In the genomic region with DNA sequence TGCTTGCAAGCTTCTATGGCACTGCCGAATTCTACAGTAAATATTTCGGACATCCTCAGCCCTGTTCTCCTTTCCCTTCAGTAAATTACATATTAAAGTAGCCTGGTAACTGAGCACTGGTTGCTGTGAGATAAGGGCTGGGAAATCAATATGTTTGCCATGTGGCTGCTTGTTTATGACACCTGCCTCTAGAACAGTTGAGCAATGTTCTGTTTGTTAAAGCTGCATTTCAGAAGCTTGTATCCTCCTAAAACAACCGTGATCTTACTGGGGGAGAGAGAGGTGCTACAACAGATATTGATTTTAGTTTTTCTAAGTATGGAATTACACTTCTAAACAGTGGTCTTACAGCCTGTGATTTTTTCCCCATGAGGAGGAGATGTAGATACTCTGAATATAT, we compare ENCODE assay signal across 15 cellular contexts. TPM values are rescaled to one million over a fixed set of nuclear protein-coding genes. Genes with fewer than 3 reads are reported as not detected.
DNase-seq lines count a peak whose midpoint lies in the region; TF ChIP-seq lines count a peak whose summit lies in the region.
"Had no signal": no experiment of that assay in that cellular context is flagged by ENCODE, and none has a peak within 500 bp of the region (broad histone marks: within the 10 kb centered on the region; RNA-seq: fewer than 3 reads in every experiment).

No MANE protein-coding gene starts in this region.

- H3K4me1 ChIP-seq in skeletal muscle tissue (ENCODE audit: control insufficient read depth in 3 of 3, insufficient read depth in 3 of 3, low read length in 3 of 3), result peaks cover 78 to 83% (median 82%) of the 10 kb centered on the region in 3 donors

- H3K27ac Mint-ChIP-seq in activated CD4-positive, alpha-beta memory T cell treated with anti-CD3 and anti-CD28 coated beads for 36 hours, result no peak overlapping the region
- H3K27ac Mint-ChIP-seq: activated naive CD4-positive, alpha-beta T cell treated with anti-CD3 and anti-CD28 coated beads, Interleukin-2, amount 10 ng/mL, durations not matched to agents 7 days and 5 days had no signal

- H3K27me3 ChIP-seq in skeletal muscle tissue (ENCODE audit: control insufficient read depth in 3 of 3, insufficient read depth in 3 of 3, low read length in 3 of 3), result no peaks in the 10 kb centered on the region
- H3K27me3 ChIP-seq: cardiac muscle cell, sigmoid colon, stomach had no signal

- H3K27ac ChIP-seq in skeletal muscle tissue (ENCODE audit: low read depth, low read length), result peak overlapping the region; percentile 67
- H3K27ac ChIP-seq: cardiac muscle cell, sigmoid colon, WERI-Rb-1 had no signal

- H3K9ac ChIP-seq in skeletal muscle tissue (ENCODE audit: low read depth in 1 of 3, low read length in 3 of 3), result peak overlapping the region in 1 of 3 donors; percentile 61

- H3K36me3 Mint-ChIP-seq in activated CD4-positive, alpha-beta memory T cell treated with anti-CD3 and anti-CD28 coated beads for 36 hours, result no peaks in the 10 kb centered on the region
- H3K36me3 Mint-ChIP-seq: activated naive CD4-positive, alpha-beta T cell treated with anti-CD3 and anti-CD28 coated beads, Interleukin-2, amount 10 ng/mL, durations not matched to agents 7 days and 5 days had no signal

- H3K4me3 Mint-ChIP-seq in activated CD4-positive, alpha-beta memory T cell treated with anti-CD3 and anti-CD28 coated beads for 36 hours, result no peak overlapping the region
- H3K4me3 Mint-ChIP-seq: activated naive CD4-positive, alpha-beta T cell treated with anti-CD3 and anti-CD28 coated beads, Interleukin-2, amount 10 ng/mL, durations not matched to agents 7 days and 5 days; nephron had no signal

- no peaks in the 10 kb centered on the region for H3K9me3 Mint-ChIP-seq in activated CD4-positive, alpha-beta memory T cell treated with anti-CD3 and anti-CD28 coated beads for 36 hours
- H3K9me3 Mint-ChIP-seq: activated naive CD4-positive, alpha-beta T cell treated with anti-CD3 and anti-CD28 coated beads, Interleukin-2, amount 10 ng/mL, durations not matched to agents 7 days and 5 days; nephron had no signal

- no peak overlapping the region for H3K4me3 ChIP-seq in LNCaP clone FGC (ENCODE audit: low read depth, low read length)
- H3K4me3 ChIP-seq in fibroblast of villous mesenchyme (ENCODE audit: low read depth, low read length), result no peak overlapping the region
- H3K4me3 ChIP-seq in skeletal muscle tissue (ENCODE audit: low read length in 3 of 3), result no peak overlapping the region
- H3K4me3 ChIP-seq: cardiac muscle cell, sigmoid colon had no signal

- no peaks in the 10 kb centered on the region for H3K27me3 Mint-ChIP-seq in activated CD4-positive, alpha-beta memory T cell treated with anti-CD3 and anti-CD28 coated beads for 36 hours

- no peak for TF ChIP-seq CTCF in LNCaP clone FGC (IDR thresholded peaks at IDR 0.05; ENCODE audit: control insufficient read depth, extremely low read depth, insufficient read depth)
- TF ChIP-seq CTCF in fibroblast of villous mesenchyme (IDR thresholded peaks at IDR 0.05; ENCODE audit: insufficient read depth, low read depth, low read length), result no peak

- intact Hi-C loops in activated CD4-positive, alpha-beta memory T cell treated with anti-CD3 and anti-CD28 coated beads for 36 hours (cut with micrococcal nuclease), result no loop called here
- intact Hi-C loops in head of caudate nucleus (cut with DNase I), result no loop called here

- CTCF ChIA-PET in activated CD4-positive, alpha-beta memory T cell treated with anti-CD3 and anti-CD28 coated beads for 36 hours (lab: Charles Lee), result interaction anchor here (0.6 to 0.9 kb wide), 2 partner anchors 9 to 29 kb away, joined by 3 read pairs; no protein-coding TSS in a partner anchor

- no peaks in the 10 kb centered on the region for H3K36me3 ChIP-seq in skeletal muscle tissue (ENCODE audit: control insufficient read depth in 3 of 3, insufficient read depth in 3 of 3, low read length in 3 of 3)
- H3K36me3 ChIP-seq: cardiac muscle cell, WERI-Rb-1 had no signal

- POLR2A ChIA-PET in activated CD4-positive, alpha-beta memory T cell treated with anti-CD3 and anti-CD28 coated beads for 36 hours (lab: Charles Lee), result no interaction called here

- no peaks in the 10 kb centered on the region for H3K9me3 ChIP-seq in skeletal muscle tissue (ENCODE audit: control insufficient read depth in 3 of 3, low read length in 3 of 3)
- H3K9me3 ChIP-seq: sigmoid colon, stomach had no signal

- H3K4me1 Mint-ChIP-seq in activated CD4-positive, alpha-beta memory T cell treated with anti-CD3 and anti-CD28 coated beads for 36 hours (ENCODE audit: low read depth), result peaks cover 31% of the 10 kb centered on the region

- DNase-seq in LNCaP clone FGC (ENCODE audit: low read depth) (peak; percentile 94), NCI-H2196 (lab: John Stamatoyannopoulos, UW; ENCODE audit: unreplicated experiment) (peak; percentile 69), fibroblast of villous mesenchyme (ENCODE audit: low read depth) (peak; percentile 79), head of caudate nucleus (no peak), dermis blood vessel endothelial cell (no peak)
- DNase-seq in activated CD4-positive, alpha-beta memory T cell treated with anti-CD3 and anti-CD28 coated beads for 36 hours, result no peak
- no peak for DNase-seq in stimulated activated CD4-positive, alpha-beta T cell treated with anti-CD3 and anti-CD28 coated beads, Interleukin-2, amount 100 ng/mL, for 48 hours
- DNase-seq: activated naive CD4-positive, alpha-beta T cell treated with anti-CD3 and anti-CD28 coated beads, Interleukin-2, amount 10 ng/mL, durations not matched to agents 7 days and 5 days; NCI-H187; stomach had no signal

RNA-seq across cellular contexts. Expression of a gene that starts 39.4 kb away (rescaled TPM):
- total RNA-seq in fibroblast of villous mesenchyme, result 0.32 and 0.86 TPM in 2 replicates
- 6.8 TPM for total RNA-seq in skeletal muscle tissue
- total RNA-seq in activated CD4-positive, alpha-beta memory T cell treated with anti-CD3 and anti-CD28 coated beads for 36 hours, result 1 to 10 TPM; 7.7 to 9.7 TPM
- total RNA-seq in dermis blood vessel endothelial cell, result 23.1 and 34.7 TPM in 2 replicates

Comparison
In these comparisons a context has a peak if more than half of its experiments do, and no peak if none do; other contexts are left out.
1. DNase-seq: peak in LNCaP clone FGC (single experiment), NCI-H2196 (single experiment) and fibroblast of villous mesenchyme (single experiment); none in activated CD4-positive, alpha-beta memory T cell treated with anti-CD3 and anti-CD28 coated beads for 36 hours (single experiment), stimulated activated CD4-positive, alpha-beta T cell treated with anti-CD3 and anti-CD28 coated beads, Interleukin-2, amount 100 ng/mL, for 48 hours (0 of 2), head of caudate nucleus (0 of 42) and dermis blood vessel endothelial cell (single experiment).